ENCODE assay signal across 8 cellular contexts in genomic region chr1:171781167-171781875, GRCh38. TPM values are rescaled to one million over a fixed set of nuclear protein-coding genes. Genes with fewer than 3 reads are reported as not detected.
DNase-seq lines count a peak whose midpoint lies in the region; ATAC-seq, FAIRE-seq and TF ChIP-seq lines count a peak whose summit lies in the region.

TSS of gene METTL13 (plus strand) at chr1:171781660. CDS start at chr1:171781968, 308 bp downstream.

- peak within 1 kb of the TSS; percentile 94 for H2AFZ ChIP-seq in H1 (ENCODE audit: low read length)

- H3K4ac ChIP-seq in H1 (replicated peaks; ENCODE audit: insufficient read length, low read depth, low read length): peak within 1 kb of the TSS; percentile 12

- ATAC-seq in GM21381 (IDR thresholded peaks at IDR 0.05; ENCODE audit: unreplicated experiment): peak; percentile 99
- peak; percentile 96 for ATAC-seq in activated CD8-positive, alpha-beta memory T cell treated with anti-CD3 and anti-CD28 coated beads, Interleukin-2, amount 10 ng/mL, durations not matched to agents 7 days and 5 days
- peak; percentile 92 for ATAC-seq in memory B cell (ENCODE audit: low read depth)

- peaks cover 0 to 8% of the 10 kb centered on the region in 2 experiments for H4K20me1 ChIP-seq in H1 (replicated peaks in 1 of 2; ENCODE audit: control insufficient read depth in 1 of 2, insufficient read depth in 2 of 2, low read length in 2 of 2)

- H3K27me3 ChIP-seq in NT2/D1 (ENCODE audit: insufficient read depth, insufficient read length) (no peaks in the 10 kb centered on the region), H1 (replicated peaks in 1 of 4; ENCODE audit: control insufficient read depth in 3 of 4, extremely low read depth in 1 of 4, insufficient read depth in 3 of 4, low read length in 3 of 4) (no peaks in the 10 kb centered on the region)

- H3K56ac ChIP-seq in H1 (replicated peaks; ENCODE audit: insufficient read length, low read depth, low read length): peak within 1 kb of the TSS; percentile 85

- no peaks in the 10 kb centered on the region for H3K27me3 Mint-ChIP-seq in activated CD8-positive, alpha-beta memory T cell treated with anti-CD3 and anti-CD28 coated beads, Interleukin-2, amount 10 ng/mL, durations not matched to agents 7 days and 5 days
- H3K27me3 Mint-ChIP-seq in memory B cell: no peaks in the 10 kb centered on the region

- peaks cover 27% of the 10 kb centered on the region for H3K36me3 Mint-ChIP-seq in activated CD8-positive, alpha-beta memory T cell treated with anti-CD3 and anti-CD28 coated beads, Interleukin-2, amount 10 ng/mL, durations not matched to agents 7 days and 5 days
- peaks cover 9% of the 10 kb centered on the region for H3K36me3 Mint-ChIP-seq in memory B cell

- 1% methylated on average over 58 of the region's 58 CpGs; no CpG with 5 or more reads in 1 of the 2 experiments for WGBS in H1 (ENCODE audit: extremely low coverage in 1 of 2, insufficient coverage in 1 of 2, insufficient read length in 1 of 2, insufficient replicate concordance in 2 of 2, low coverage in 1 of 2, low lambda C conversion rate in 2 of 2, missing lambda C conversion rate in 1 of 2), 2 experiments

- peak within 1 kb of the TSS; percentile 99 for H3K4me3 Mint-ChIP-seq in activated CD8-positive, alpha-beta memory T cell treated with anti-CD3 and anti-CD28 coated beads, Interleukin-2, amount 10 ng/mL, durations not matched to agents 7 days and 5 days
- H3K4me3 Mint-ChIP-seq in memory B cell: peak within 1 kb of the TSS; percentile 99

- peaks cover 17 to 47% of the 10 kb centered on the region in 2 experiments for H3K79me2 ChIP-seq in H1 (ENCODE audit: control insufficient read depth in 1 of 2, insufficient read depth in 2 of 2, low read length in 2 of 2)

- H3K23me2 ChIP-seq in H1 (ENCODE audit: low read depth, low read length): peaks cover 5% of the 10 kb centered on the region

- peak within 1 kb of the TSS; percentile 43; the same call in 1 of the 2 replicates for H3K18ac ChIP-seq in H1 (ENCODE audit: extremely low read depth, low read length)

- peak within 1 kb of the TSS; percentile 89; the same call in 1 of the 2 replicates for H4K8ac ChIP-seq in H1 (ENCODE audit: extremely low read depth, insufficient read depth, low read length)

- H3K27ac ChIP-seq in H1 (ENCODE audit: low read depth, low read length): peak within 1 kb of the TSS; percentile 68; the same call in 1 of the 2 replicates

- CTCF ChIA-PET in activated CD8-positive, alpha-beta memory T cell treated with anti-CD3 and anti-CD28 coated beads, Interleukin-2, amount 10 ng/mL, durations not matched to agents 7 days and 5 days (lab: Charles Lee): interaction anchor here (0.9 to 2.4 kb wide), 8 partner anchors 17 to 204 kb away, joined by 3 to 11 read pairs (median 4); partner anchors contain the start of gene VAMP4
- CTCF ChIA-PET in H1 (lab: Charles Lee; ENCODE audit: partially characterized antibody): interaction anchor here (1.2 to 5.3 kb wide), 6 partner anchors 10 to 204 kb away, joined by 3 to 25 read pairs (median 3); no protein-coding TSS in a partner anchor

- peak within 1 kb of the TSS; percentile 65; the same call in 1 of the 2 replicates for H2BK12ac ChIP-seq in H1 (ENCODE audit: low read depth, low read length)

- peaks cover 6% of the 10 kb centered on the region for H3K4me1 ChIP-seq in NT2/D1 (ENCODE audit: insufficient read depth, insufficient read length)
- H3K4me1 ChIP-seq in H1 (replicated peaks in 1 of 4; ENCODE audit: control insufficient read depth in 3 of 4, insufficient read depth in 4 of 4, low read length in 3 of 4): peaks cover 0 to 4% (median 2%) of the 10 kb centered on the region in 4 experiments; a peak in 4 of 7 replicates

- peak within 1 kb of the TSS; percentile 18; the same call in 1 of the 2 replicates for H2AK5ac ChIP-seq in H1 (ENCODE audit: low read depth, low read length)

- no peak within 1 kb of the TSS for H2BK15ac ChIP-seq in H1 (ENCODE audit: low read length)

- H2BK20ac ChIP-seq in H1 (ENCODE audit: low read length): no peak within 1 kb of the TSS

- H3K4me2 ChIP-seq in H1 (ENCODE audit: insufficient read depth in 1 of 2, low read depth in 2 of 2, low read length in 2 of 2): peak within 1 kb of the TSS; percentile 73 to 92

- peak within 1 kb of the TSS; percentile 99 for H3K27ac Mint-ChIP-seq in activated CD8-positive, alpha-beta memory T cell treated with anti-CD3 and anti-CD28 coated beads, Interleukin-2, amount 10 ng/mL, durations not matched to agents 7 days and 5 days
- peak within 1 kb of the TSS; percentile 99 for H3K27ac Mint-ChIP-seq in memory B cell

- peak within 1 kb of the TSS; percentile 11 for H4K5ac ChIP-seq in H1 (ENCODE audit: insufficient read length, low read depth, low read length)

- peak within 1 kb of the TSS; percentile 66 for H4K91ac ChIP-seq in H1 (replicated peaks; ENCODE audit: insufficient read length, low read length)

- peak in 1 of 2 experiments; percentile 20; a peak in 1 of 3 replicates for TF ChIP-seq EP300 in H1 (IDR thresholded peaks at IDR 0.05; ENCODE audit: borderline replicate concordance in 1 of 2, low read depth in 2 of 2, low read length in 2 of 2)

- peak; percentile 75 for FAIRE-seq in H1 (lab: Jason Lieb, UNC)

- H3K14ac ChIP-seq in H1 (ENCODE audit: insufficient read length): no peak within 1 kb of the TSS

- H3K23ac ChIP-seq in H1 (ENCODE audit: insufficient read length): no peak within 1 kb of the TSS

- peak; percentile 98 for DNase-seq in COR-L47 (lab: John Stamatoyannopoulos, UW)
- peak in 75 of 76 experiments; percentile 48 to 99 (median 98) for DNase-seq in HUDEP-2 (lab: John Stamatoyannopoulos, UW; ENCODE audit: unreplicated experiment in 76 of 76)
- peak; percentile 100 for DNase-seq in NT2/D1 (ENCODE audit: low read depth, low spot score)
- peak; percentile 99 for DNase-seq in activated CD8-positive, alpha-beta memory T cell treated with anti-CD3 and anti-CD28 coated beads, Interleukin-2, amount 10 ng/mL, durations not matched to agents 7 days and 5 days
- peak; percentile 94 to 98 for DNase-seq in H1 (ENCODE audit: low read depth in 1 of 2, low spot score in 2 of 2)
- DNase-seq in memory B cell (ENCODE audit: low spot score in 2 of 2): peak; percentile 90 to 97
- peak; percentile 97 for DNase-seq in stimulated activated CD8-positive, alpha-beta memory T cell treated with anti-CD3 and anti-CD28 coated beads, Interleukin-12 subunit alpha, Interleukin-12 subunit beta, amount 100 ng/mL, for 24 hours (ENCODE audit: extremely low read depth)

- H3K4me1 Mint-ChIP-seq in activated CD8-positive, alpha-beta memory T cell treated with anti-CD3 and anti-CD28 coated beads, Interleukin-2, amount 10 ng/mL, durations not matched to agents 7 days and 5 days: peaks cover 59% of the 10 kb centered on the region
- H3K4me1 Mint-ChIP-seq in memory B cell: peaks cover 26% of the 10 kb centered on the region

- peak within 1 kb of the TSS; percentile 97 for H3K9ac ChIP-seq in NT2/D1 (ENCODE audit: insufficient read length, low read depth)
- H3K9ac ChIP-seq in H1 (replicated peaks in 1 of 4; ENCODE audit: extremely low read depth in 1 of 4, low read depth in 3 of 4, low read length in 3 of 4): peak within 1 kb of the TSS; percentile 78 to 90 (median 86)

- POLR2A ChIA-PET in H1 (lab: Charles Lee; ENCODE audit: partially characterized antibody): interaction anchor here (0.7 to 2.0 kb wide), 6 partner anchors 10 to 186 kb away, joined by 3 to 6 read pairs (median 4); no protein-coding TSS in a partner anchor

- no peak for TF ChIP-seq RAD21 in H1 (IDR thresholded peaks at IDR 0.05 in 1 of 2, conservative IDR thresholded peaks at IDR 0.05 in 1 of 2; ENCODE audit: low read depth in 2 of 2, low read length in 2 of 2)

- H2BK5ac ChIP-seq in H1 (ENCODE audit: low read depth, low read length): peak within 1 kb of the TSS; percentile 89

- no peak within 1 kb of the TSS for H2BK120ac ChIP-seq in H1 (replicated peaks; ENCODE audit: low read depth, low read length)

- H3K79me1 ChIP-seq in H1 (ENCODE audit: low read depth, low read length): peaks cover 18% of the 10 kb centered on the region

- peak within 1 kb of the TSS; percentile 95 for H3K4me3 ChIP-seq in NT2/D1 (ENCODE audit: insufficient read length, low read depth)
- H3K4me3 ChIP-seq in H1 (ENCODE audit: extremely low read depth in 1 of 4, insufficient read depth in 2 of 4, low read depth in 3 of 4, low read length in 4 of 4): peak within 1 kb of the TSS; percentile 93 to 98 (median 95)

- peak; percentile 73 to 88 for TF ChIP-seq POLR2A in H1 (IDR thresholded peaks at IDR 0.05; ENCODE audit: control extremely low read depth in 1 of 2, low read depth in 2 of 2, low read length in 2 of 2)

- TF ChIP-seq CTCF in H1 (IDR thresholded peaks at IDR 0.05; ENCODE audit: control extremely low read depth in 1 of 3, insufficient read depth in 1 of 3, low read depth in 1 of 3, low read length in 3 of 3): no peak

- no peaks in the 10 kb centered on the region for H3K9me3 Mint-ChIP-seq in activated CD8-positive, alpha-beta memory T cell treated with anti-CD3 and anti-CD28 coated beads, Interleukin-2, amount 10 ng/mL, durations not matched to agents 7 days and 5 days (ENCODE audit: low read depth)
- no peaks in the 10 kb centered on the region for H3K9me3 Mint-ChIP-seq in memory B cell

- H3K36me3 ChIP-seq in NT2/D1 (ENCODE audit: insufficient read depth, insufficient read length, low read length): peaks cover 36% of the 10 kb centered on the region
- peaks cover 12 to 29% (median 27%) of the 10 kb centered on the region in 4 experiments for H3K36me3 ChIP-seq in H1 (ENCODE audit: control insufficient read depth in 2 of 4, insufficient read depth in 4 of 4, low read length in 3 of 4)

- no peaks in the 10 kb centered on the region for H3K9me3 ChIP-seq in NT2/D1 (ENCODE audit: insufficient read depth, low read length)
- H3K9me3 ChIP-seq in H1 (ENCODE audit: insufficient read depth in 2 of 2, low read depth in 1 of 2, low read length in 1 of 2): no peaks in the 10 kb centered on the region

TF ChIP-seq in H1, 55 proteins besides CTCF, POLR2A, EP300 and RAD21 (continues in another document):
- no peak for TF ChIP-seq SAP30 (IDR thresholded peaks at IDR 0.05; ENCODE audit: insufficient read depth, insufficient replicate concordance, low read length)
- TF ChIP-seq CHD2 (IDR thresholded peaks at IDR 0.05; ENCODE audit: low read length): no peak; the same call in none of the 2 replicates
- TF ChIP-seq RXRA (IDR thresholded peaks at IDR 0.05; ENCODE audit: insufficient read depth, low read depth, low read length): no peak

RNA-seq across cellular contexts. Expression of gene METTL13, which starts in this region (rescaled TPM):
- total RNA-seq in activated CD8-positive, alpha-beta memory T cell treated with anti-CD3 and anti-CD28 coated beads, Interleukin-2, amount 10 ng/mL, durations not matched to agents 7 days and 5 days: 10 to 100 TPM; 47.0 to 56.4 TPM
- 63.1 and 66.3 TPM in 2 replicates for total RNA-seq in H1 (2021; fragmentation: NEBNext Ultra II Directional; extraction: Animal tissue kit (Norgen Biotek cat#: 25700))
- polyA plus RNA-seq in H1 (2011; rRNA removed): 38.1 and 39.6 TPM in 2 replicates
- polyA plus RNA-seq in H1 (2011; cell fraction: cytosol; rRNA removed): 52.2 TPM
- 38.2 TPM for polyA plus RNA-seq in H1 (2011; cell fraction: nucleus; rRNA removed)
- polyA plus RNA-seq in H1 (2012, experiment 1 of 2): 55.7 to 68.2 TPM (median 61.8 TPM) in 4 replicates
- polyA plus RNA-seq in H1 (2012, experiment 2 of 2): 33.9 TPM
- 24.9 TPM for polyA plus RNA-seq in H1 (2013, experiment 1 of 2)
- 23.7 TPM for polyA plus RNA-seq in H1 (2013, experiment 2 of 2)
- polyA minus RNA-seq in H1 (2011; rRNA and poly(A)+ RNA removed): 74.4 and 104 TPM in 2 replicates
- polyA minus RNA-seq in H1 (2011; cell fraction: cytosol; rRNA and poly(A)+ RNA removed): 33.6 TPM
- 27.2 TPM for polyA minus RNA-seq in H1 (2011; cell fraction: nucleus; rRNA and poly(A)+ RNA removed)

Comparison
In these comparisons a context has a peak if more than half of its experiments do, and no peak if none do; other contexts are left out.
1. Peak in every context shown above with its lines: DNase-seq, ATAC-seq, H3K4me3 ChIP-seq and H3K27ac ChIP-seq.